8 cellular contexts compared by ENCODE assay signal in the genomic region with DNA sequence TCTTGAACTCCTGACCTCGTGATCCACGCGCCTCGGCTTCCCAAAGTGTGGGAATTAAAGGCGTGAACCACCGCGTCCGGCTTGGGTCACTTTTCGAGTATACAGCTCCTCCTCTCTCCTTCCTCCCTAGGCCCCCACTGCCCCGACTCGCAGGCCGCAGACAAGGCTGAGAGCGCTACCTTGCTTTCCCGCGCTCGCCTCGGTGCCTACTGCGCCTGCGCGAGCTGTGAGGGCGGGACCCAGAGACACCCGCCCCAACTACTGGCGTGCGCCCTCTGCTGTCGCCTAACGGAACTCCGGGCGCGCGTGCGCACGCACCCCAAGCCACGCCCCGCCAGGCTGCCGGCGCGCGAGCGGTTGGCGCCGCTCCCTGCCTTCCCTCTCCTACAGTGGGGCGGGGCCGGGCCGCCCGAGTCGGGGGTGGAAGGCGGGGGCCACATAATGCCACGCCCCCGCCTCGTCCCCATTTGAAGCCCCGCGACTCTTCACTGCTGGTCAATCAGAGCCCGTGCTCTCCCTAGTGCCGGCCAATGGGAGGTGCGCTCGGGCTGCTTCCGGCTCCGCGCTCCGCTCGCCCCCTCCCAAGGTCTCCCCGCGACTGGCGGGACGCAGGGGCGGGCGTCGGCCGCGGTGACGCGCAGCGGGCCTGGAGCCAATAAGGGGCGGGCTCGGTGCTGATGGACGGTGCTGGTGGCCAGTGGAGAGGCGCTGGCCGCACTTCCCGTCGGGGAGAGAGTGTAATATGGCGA. TPM values are rescaled to one million over a fixed set of nuclear protein-coding genes. Genes with fewer than 3 reads are reported as not detected.
DNase-seq lines count a peak whose midpoint lies in the region; ATAC-seq and TF ChIP-seq lines count a peak whose summit lies in the region.

A gene (plus strand): TSS at position 730 of the 749 bp plus-strand sequence. CDS start 13 bp downstream, at position 743.

- peak; percentile 84 for TF ChIP-seq CTCF in CD8-positive, alpha-beta T cell (IDR thresholded peaks at IDR 0.05)
- TF ChIP-seq CTCF in dorsolateral prefrontal cortex (IDR thresholded peaks at IDR 0.05 in 54 of 56, conservative IDR thresholded peaks at IDR 0.05 in 2 of 56; ENCODE audit: low read depth in 1 of 56, partially characterized antibody in 56 of 56) (peak; percentile 89 to 100 (median 98)), right lobe of liver (IDR thresholded peaks at IDR 0.05) (peak; percentile 98 to 100 (median 99))

- no peaks in the 10 kb centered on the region for H3K9me3 Mint-ChIP-seq in CD8-positive, alpha-beta T cell
- H3K9me3 Mint-ChIP-seq in activated CD4-positive, alpha-beta memory T cell treated with anti-CD3 and anti-CD28 coated beads for 36 hours, result no peaks in the 10 kb centered on the region

- CTCF ChIA-PET in CD8-positive, alpha-beta T cell (lab: Charles Lee), result interaction anchor here (0.6 to 3.9 kb wide), 20 partner anchors 8 to 269 kb away, joined by 3 to 24 read pairs (median 4); a partner anchor contains a TSS
- CTCF ChIA-PET in activated CD4-positive, alpha-beta memory T cell treated with anti-CD3 and anti-CD28 coated beads for 36 hours (lab: Charles Lee), result interaction anchor here (0.5 to 3.5 kb wide), 22 partner anchors 10 to 645 kb away, joined by 3 to 21 read pairs (median 4); a partner anchor contains a TSS

- no peak for TF ChIP-seq POLR2A in right lobe of liver (IDR thresholded peaks at IDR 0.05)

- ATAC-seq in CD8-positive, alpha-beta T cell, result peak; percentile 87
- ATAC-seq in GM19452 (IDR thresholded peaks at IDR 0.05; ENCODE audit: unreplicated experiment) (peak; percentile 87), right lobe of liver (peak; percentile 91 to 97 (median 95))

- POLR2A ChIA-PET in CD8-positive, alpha-beta T cell (lab: Charles Lee), result interaction anchor here (0.6 to 2.9 kb wide), 11 partner anchors 16 to 220 kb away, joined by 3 to 15 read pairs (median 6); a partner anchor contains a TSS
- POLR2A ChIA-PET in activated CD4-positive, alpha-beta memory T cell treated with anti-CD3 and anti-CD28 coated beads for 36 hours (lab: Charles Lee), result interaction anchor here (0.8 to 2.1 kb wide), 10 partner anchors 12 to 70 kb away, joined by 3 to 15 read pairs (median 4); a partner anchor contains a TSS

- H3K27ac ChIP-seq in CD8-positive, alpha-beta T cell (ENCODE audit: low read depth, low read length), result peak within 1 kb of the TSS; percentile 93
- H3K27ac ChIP-seq in dorsolateral prefrontal cortex (peak within 1 kb of the TSS in 58 of 59 donors; percentile 21 to 96 (median 88)), right lobe of liver (peak within 1 kb of the TSS; percentile 86 to 91 (median 91))

- peak within 1 kb of the TSS; percentile 98 for H3K4me3 ChIP-seq in CD8-positive, alpha-beta T cell (ENCODE audit: low read depth, low read length)
- H3K4me3 ChIP-seq in dorsolateral prefrontal cortex (peak within 1 kb of the TSS; percentile 60 to 97 (median 89)), right lobe of liver (peak within 1 kb of the TSS; percentile 87 to 91 (median 91))

- peak within 1 kb of the TSS; percentile 97 for H3K4me3 Mint-ChIP-seq in CD8-positive, alpha-beta T cell
- peak within 1 kb of the TSS; percentile 98 for H3K4me3 Mint-ChIP-seq in activated CD4-positive, alpha-beta memory T cell treated with anti-CD3 and anti-CD28 coated beads for 36 hours

- H3K36me3 ChIP-seq in CD8-positive, alpha-beta T cell (ENCODE audit: insufficient read depth, low read length), result peaks cover 11% of the 10 kb centered on the region
- H3K36me3 ChIP-seq in right lobe of liver, result no peaks in the 10 kb centered on the region

- H3K4me1 Mint-ChIP-seq in CD8-positive, alpha-beta T cell (ENCODE audit: low read depth), result peaks cover 39% of the 10 kb centered on the region
- H3K4me1 Mint-ChIP-seq in activated CD4-positive, alpha-beta memory T cell treated with anti-CD3 and anti-CD28 coated beads for 36 hours (ENCODE audit: low read depth), result peaks cover 40% of the 10 kb centered on the region

- no peaks in the 10 kb centered on the region for H3K27me3 Mint-ChIP-seq in CD8-positive, alpha-beta T cell (ENCODE audit: low read depth)
- H3K27me3 Mint-ChIP-seq in activated CD4-positive, alpha-beta memory T cell treated with anti-CD3 and anti-CD28 coated beads for 36 hours, result no peaks in the 10 kb centered on the region

- WGBS in right lobe of liver (ENCODE audit: insufficient coverage, low coverage, low lambda C conversion rate, missing lambda C conversion rate), result 1% methylated on average over 34 of the region's 81 CpGs

- intact Hi-C loops in CD8-positive, alpha-beta T cell (cut with DNase I, micrococcal nuclease), result loop anchor here (1.0 to 10.0 kb wide), 18 partner anchors 25 to 549 kb away; a partner anchor contains a TSS
- intact Hi-C loops in activated CD4-positive, alpha-beta memory T cell treated with anti-CD3 and anti-CD28 coated beads for 36 hours (cut with micrococcal nuclease), result loop anchor here (1.0 to 10.0 kb wide), 5 partner anchors 8 to 473 kb away; a partner anchor contains a TSS
- intact Hi-C loops in dorsolateral prefrontal cortex (cut with DNase I), result loop anchor here (1.0 to 5.0 kb wide), 6 partner anchors 35 to 86 kb away; a partner anchor contains a TSS
- intact Hi-C loops in right lobe of liver (cut with DNase I), result no loop called here

- H3K9me3 ChIP-seq in CD8-positive, alpha-beta T cell (ENCODE audit: low read length), result no peaks in the 10 kb centered on the region
- H3K9me3 ChIP-seq in right lobe of liver, result no peaks in the 10 kb centered on the region

- peak within 1 kb of the TSS; percentile 98 for H3K27ac Mint-ChIP-seq in CD8-positive, alpha-beta T cell
- H3K27ac Mint-ChIP-seq in activated CD4-positive, alpha-beta memory T cell treated with anti-CD3 and anti-CD28 coated beads for 36 hours, result peak within 1 kb of the TSS; percentile 97

- H3K36me3 Mint-ChIP-seq in CD8-positive, alpha-beta T cell, result peaks cover 25% of the 10 kb centered on the region
- peaks cover 26% of the 10 kb centered on the region for H3K36me3 Mint-ChIP-seq in activated CD4-positive, alpha-beta memory T cell treated with anti-CD3 and anti-CD28 coated beads for 36 hours

- H3K27me3 ChIP-seq in CD8-positive, alpha-beta T cell (ENCODE audit: insufficient read depth, low read length), result no peaks in the 10 kb centered on the region
- H3K27me3 ChIP-seq in dorsolateral prefrontal cortex (no peaks in the 10 kb centered on the region), right lobe of liver (no peaks in the 10 kb centered on the region)

- H3K4me1 ChIP-seq in CD8-positive, alpha-beta T cell (ENCODE audit: insufficient read depth, low read length), result peaks cover 41% of the 10 kb centered on the region
- peaks cover 0 to 45% (median 15%) of the 10 kb centered on the region in 4 donors for H3K4me1 ChIP-seq in right lobe of liver

- DNase-seq in CD8-positive, alpha-beta T cell, result peak; percentile 98 to 100 (median 99)
- DNase-seq in HK-2 (ENCODE audit: unreplicated experiment) (peak; percentile 99), NCI-H82 treated with DMSO at 0.1 percent for 48 hours (lab: John Stamatoyannopoulos, UW; ENCODE audit: unreplicated experiment) (peak; percentile 99), dorsolateral prefrontal cortex (peak; percentile 97 to 100 (median 98)), right lobe of liver (peak; percentile 99 to 100 (median 99))
- peak; percentile 99 for DNase-seq in activated CD4-positive, alpha-beta memory T cell treated with anti-CD3 and anti-CD28 coated beads for 36 hours
- DNase-seq in stimulated activated CD4-positive, alpha-beta T cell treated with anti-CD3 and anti-CD28 coated beads, Interleukin-4, amount 100 ng/mL, for 4 hours, result peak; percentile 97 to 99

RNA-seq across cellular contexts. Expression of the gene that starts here (rescaled TPM):
- 10 to 100 TPM; 79.1 to 88.4 TPM for total RNA-seq in CD8-positive, alpha-beta T cell
- total RNA-seq in activated CD4-positive, alpha-beta memory T cell treated with anti-CD3 and anti-CD28 coated beads for 36 hours, result 100 to 1,000 TPM; 146 to 154 TPM
- total RNA-seq in dorsolateral prefrontal cortex (10 to 100 TPM; 21.7 to 52.7 (median 32.7) TPM), right lobe of liver (10 to 100 TPM; 59.5 to 88.4 (median 72.5) TPM)

Comparison
In these comparisons a context has a peak if more than half of its experiments do, and no peak if none do; other contexts are left out.
1. Peak in every context shown above with its lines: DNase-seq, ATAC-seq, H3K4me3 ChIP-seq and H3K27ac ChIP-seq.
2. intact Hi-C loops: an anchor here in CD8-positive, alpha-beta T cell (1.0 to 10.0 kb wide), activated CD4-positive, alpha-beta memory T cell treated with anti-CD3 and anti-CD28 coated beads for 36 hours (1.0 to 10.0 kb wide) and dorsolateral prefrontal cortex (1.0 to 5.0 kb wide); none called in right lobe of liver.